29 cellular contexts compared by ENCODE assay signal in the genomic region with DNA sequence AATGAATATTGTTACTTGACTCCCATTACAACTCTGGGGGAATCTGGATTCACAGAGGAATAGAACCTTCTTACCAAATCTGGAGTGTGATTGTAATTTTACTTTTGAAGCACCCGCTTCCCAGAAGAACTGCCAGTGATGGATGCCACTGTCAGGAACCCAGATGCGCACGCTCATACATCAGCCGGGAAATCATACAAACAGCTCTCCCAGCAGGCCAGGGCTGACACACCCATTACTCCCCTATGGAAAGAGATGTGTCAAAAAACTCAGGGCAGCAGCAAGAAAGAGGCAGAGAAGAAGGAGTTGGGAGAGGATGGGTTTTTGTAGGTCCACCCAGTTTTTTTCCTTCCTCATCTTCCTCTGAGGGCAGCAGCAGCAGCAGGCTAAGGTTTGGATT.
"Had no signal": no experiment of that assay in that cellular context is flagged by ENCODE, and none has a peak within 500 bp of the region (broad histone marks: within the 10 kb centered on the region; RNA-seq: fewer than 3 reads in every experiment).

No MANE protein-coding gene starts in this region.

- DNase-seq: activated CD4-positive, alpha-beta memory T cell treated with anti-CD3 and anti-CD28 coated beads, Interleukin-2, amount 10 ng/mL, durations not matched to agents 7 days and 5 days; activated CD4-positive, alpha-beta T cell treated with anti-CD3 and anti-CD28 coated beads for 1 hour; activated CD4-positive, alpha-beta T cell treated with anti-CD3 and anti-CD28 coated beads for 4 hours; activated CD4-positive, alpha-beta T cell treated with anti-CD3 and anti-CD28 coated beads, Interleukin-2, amount 10 ng/mL, durations not matched to agents 7 days and 5 days; activated CD4-positive, alpha-beta T cell treated with anti-CD3 and anti-CD28 coated beads, Interleukin-2, amount 50 U/mL, for 4 hours; activated CD8-positive, alpha-beta memory T cell treated with anti-CD3 and anti-CD28 coated beads, Interleukin-2, amount 50 U/mL, for 48 hours; activated effector memory CD4-positive, alpha-beta T cell treated with Interleukin-2 at 50 U/mL for 16 hours; activated gamma-delta T cell treated with Interleukin-2 at 50 U/mL for 16 hours; activated naive CD4-positive, alpha-beta T cell treated with anti-CD3 and anti-CD28 coated beads, Interleukin-2, amount 50 U/mL, for 16 hours; activated naive CD4-positive, alpha-beta T cell treated with Interleukin-2 at 50 U/mL for 16 hours; activated T-cell treated with anti-CD3 and anti-CD28 coated beads for 4 hours; activated T-cell treated with anti-CD3 and anti-CD28 coated beads, Interleukin-2, amount 50 U/mL, for 24 hours; amniotic stem cell; anterior cingulate cortex; brain microvascular endothelial cell; dorsolateral prefrontal cortex; effector memory CD4-positive, alpha-beta T cell; endodermal cell; foreskin keratinocyte; gastrocnemius medialis; heart right ventricle; T-helper 2 cell had no signal

- H3K9me3 ChIP-seq: gastrocnemius medialis, heart right ventricle had no signal

- FAIRE-seq: astrocyte, bronchial epithelial cell had no signal

- ATAC-seq: activated T-helper 17 cell treated with anti-CD3 and anti-CD28 coated beads, Interleukin-2, amount 50 U/mL, for 72 hours; esophagus mucosa; foreskin keratinocyte; gastrocnemius medialis; heart right ventricle; WTC11 had no signal

- H3K27me3 ChIP-seq: brain microvascular endothelial cell had no signal

- H3K36me3 ChIP-seq: brain microvascular endothelial cell, gastrocnemius medialis, heart right ventricle had no signal

- H3K4me3 ChIP-seq: coronary artery, dorsolateral prefrontal cortex, gastrocnemius medialis, heart right ventricle had no signal

- H3K27ac ChIP-seq: brain microvascular endothelial cell, coronary artery, dorsolateral prefrontal cortex, foreskin keratinocyte, gastrocnemius medialis, VCaP had no signal
